Comparison of ENCODE assay signal across 23 cellular contexts in the genomic region with DNA sequence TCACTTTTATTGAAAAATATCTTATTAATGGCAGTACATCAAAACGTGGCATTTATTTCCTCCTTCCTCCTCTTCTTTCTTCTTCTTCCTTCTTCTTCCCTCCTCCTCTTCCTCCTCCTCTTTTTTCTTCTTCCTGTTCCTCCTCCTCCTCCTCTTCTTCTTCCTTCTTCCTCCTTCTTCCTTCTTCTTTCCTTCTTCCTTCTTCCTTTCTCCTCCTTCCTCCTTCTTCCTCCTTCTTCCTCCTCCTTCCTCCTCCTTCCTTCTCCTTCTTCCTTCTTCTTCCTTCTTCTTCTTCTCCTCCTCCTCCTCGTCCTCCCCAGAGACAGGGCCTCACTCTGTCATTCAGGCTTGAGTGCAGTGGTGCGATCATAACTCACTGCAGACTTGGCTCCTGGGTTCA.
DNase-seq lines count a peak whose midpoint lies in the region; ATAC-seq and TF ChIP-seq lines count a peak whose summit lies in the region.
"Had no signal": no experiment of that assay in that cellular context is flagged by ENCODE, and none has a peak within 500 bp of the region (broad histone marks: within the 10 kb centered on the region; RNA-seq: fewer than 3 reads in every experiment).

No MANE protein-coding gene starts in this region.

- no peak for TF ChIP-seq CTCF in mesothelial cell of epicardium (IDR thresholded peaks at IDR 0.05; ENCODE audit: unreplicated experiment)

- no peaks in the 10 kb centered on the region for H3K36me3 Mint-ChIP-seq in activated CD4-positive, alpha-beta T cell treated with anti-CD3 and anti-CD28 coated beads, Interleukin-2, amount 10 ng/mL, durations not matched to agents 7 days and 5 days (ENCODE audit: low read depth)
- H3K36me3 Mint-ChIP-seq in activated T-helper 17 cell treated with anti-CD3 and anti-CD28 coated beads, Interleukin-2, amount 50 U/mL, for 72 hours (ENCODE audit: low read depth): peaks cover 9% of the 10 kb centered on the region
- no peaks in the 10 kb centered on the region for H3K36me3 Mint-ChIP-seq in mesothelial cell of epicardium
- H3K36me3 Mint-ChIP-seq in stimulated activated effector memory CD8-positive, alpha-beta T cell treated with anti-CD3 and anti-CD28 coated beads, Interleukin-12 subunit alpha, Interleukin-12 subunit beta, amount 100 ng/mL, for 72 hours: peaks cover 14% of the 10 kb centered on the region
- H3K36me3 Mint-ChIP-seq: CD8-positive, alpha-beta T cell; IgD-negative memory B cell had no signal

- H3K9me3 ChIP-seq in SJCRH30 (replicated peaks): no peaks in the 10 kb centered on the region
- H3K9me3 ChIP-seq: Caco-2 had no signal

- H3K4me1 Mint-ChIP-seq in activated CD4-positive, alpha-beta T cell treated with anti-CD3 and anti-CD28 coated beads, Interleukin-2, amount 10 ng/mL, durations not matched to agents 7 days and 5 days: peaks cover 7% of the 10 kb centered on the region
- peaks cover 15% of the 10 kb centered on the region for H3K4me1 Mint-ChIP-seq in activated T-helper 17 cell treated with anti-CD3 and anti-CD28 coated beads, Interleukin-2, amount 50 U/mL, for 72 hours
- peaks cover 48% of the 10 kb centered on the region for H3K4me1 Mint-ChIP-seq in mesothelial cell of epicardium
- H3K4me1 Mint-ChIP-seq in stimulated activated effector memory CD8-positive, alpha-beta T cell treated with anti-CD3 and anti-CD28 coated beads, Interleukin-12 subunit alpha, Interleukin-12 subunit beta, amount 100 ng/mL, for 72 hours: peaks cover 19% of the 10 kb centered on the region
- H3K4me1 Mint-ChIP-seq: B cell, IgD-negative memory B cell had no signal

- no peaks in the 10 kb centered on the region for H3K4me1 ChIP-seq in SJCRH30
- H3K4me1 ChIP-seq: Caco-2 had no signal

- CTCF ChIA-PET in activated CD4-positive, alpha-beta T cell treated with anti-CD3 and anti-CD28 coated beads, Interleukin-2, amount 10 ng/mL, durations not matched to agents 7 days and 5 days (lab: Charles Lee): no interaction called here

- peak overlapping the region; percentile 16 for H3K27ac Mint-ChIP-seq in activated CD4-positive, alpha-beta T cell treated with anti-CD3 and anti-CD28 coated beads, Interleukin-2, amount 10 ng/mL, durations not matched to agents 7 days and 5 days
- peak overlapping the region; percentile 51 for H3K27ac Mint-ChIP-seq in activated T-helper 17 cell treated with anti-CD3 and anti-CD28 coated beads, Interleukin-2, amount 50 U/mL, for 72 hours
- peak overlapping the region; percentile 73 for H3K27ac Mint-ChIP-seq in mesothelial cell of epicardium
- peak overlapping the region; percentile 55 for H3K27ac Mint-ChIP-seq in stimulated activated effector memory CD8-positive, alpha-beta T cell treated with anti-CD3 and anti-CD28 coated beads, Interleukin-12 subunit alpha, Interleukin-12 subunit beta, amount 100 ng/mL, for 72 hours
- H3K27ac Mint-ChIP-seq: B cell; CD8-positive, alpha-beta T cell; IgD-negative memory B cell had no signal

- H3K4me3 Mint-ChIP-seq in activated CD4-positive, alpha-beta T cell treated with anti-CD3 and anti-CD28 coated beads, Interleukin-2, amount 10 ng/mL, durations not matched to agents 7 days and 5 days: no peak overlapping the region
- no peak overlapping the region for H3K4me3 Mint-ChIP-seq in activated T-helper 17 cell treated with anti-CD3 and anti-CD28 coated beads, Interleukin-2, amount 50 U/mL, for 72 hours
- H3K4me3 Mint-ChIP-seq in mesothelial cell of epicardium: no peak overlapping the region
- H3K4me3 Mint-ChIP-seq in stimulated activated effector memory CD8-positive, alpha-beta T cell treated with anti-CD3 and anti-CD28 coated beads, Interleukin-12 subunit alpha, Interleukin-12 subunit beta, amount 100 ng/mL, for 72 hours: no peak overlapping the region
- H3K4me3 Mint-ChIP-seq: B cell; CD8-positive, alpha-beta T cell; IgD-negative memory B cell had no signal

- no peak for DNase-seq in activated CD4-positive, alpha-beta T cell treated with anti-CD3 and anti-CD28 coated beads, Interleukin-2, amount 10 ng/mL, durations not matched to agents 7 days and 5 days
- no peak for DNase-seq in activated CD4-positive, alpha-beta T cell treated with anti-CD3 and anti-CD28 coated beads, Interleukin-2, amount 50 U/mL, for 48 hours
- DNase-seq in mesothelial cell of epicardium (ENCODE audit: low spot score in 2 of 2, unreplicated experiment in 2 of 2): no peak
- DNase-seq in stimulated activated effector memory CD8-positive, alpha-beta T cell treated with anti-CD3 and anti-CD28 coated beads, Interleukin-12 subunit alpha, Interleukin-12 subunit beta, amount 100 ng/mL, for 72 hours (ENCODE audit: low spot score in 2 of 2): no peak
- no peak for DNase-seq in left lobe of liver (ENCODE audit: low spot score)
- DNase-seq in activated CD4-positive, alpha-beta T cell treated with anti-CD3 and anti-CD28 coated beads for 1 hour: no peak
- no peak for DNase-seq in SJCRH30
- DNase-seq: Caco-2; CD8-positive, alpha-beta T cell; NCI-H1048; NCI-H1694; NCI-H2029 treated with DMSO at 0.1 percent for 48 hours; NCI-H526 treated with DMSO at 0.1 percent for 48 hours; RPMI8226; SHP77 treated with DMSO at 0.1 percent for 48 hours had no signal

- no peaks in the 10 kb centered on the region for H3K27me3 Mint-ChIP-seq in activated CD4-positive, alpha-beta T cell treated with anti-CD3 and anti-CD28 coated beads, Interleukin-2, amount 10 ng/mL, durations not matched to agents 7 days and 5 days
- no peaks in the 10 kb centered on the region for H3K27me3 Mint-ChIP-seq in activated T-helper 17 cell treated with anti-CD3 and anti-CD28 coated beads, Interleukin-2, amount 50 U/mL, for 72 hours
- no peaks in the 10 kb centered on the region for H3K27me3 Mint-ChIP-seq in mesothelial cell of epicardium (ENCODE audit: low read depth)
- H3K27me3 Mint-ChIP-seq: B cell, IgD-negative memory B cell had no signal

- POLR2A ChIA-PET in activated CD4-positive, alpha-beta T cell treated with anti-CD3 and anti-CD28 coated beads, Interleukin-2, amount 10 ng/mL, durations not matched to agents 7 days and 5 days (lab: Charles Lee): no interaction called here

- H3K36me3 ChIP-seq in SJCRH30: no peaks in the 10 kb centered on the region

- no peaks in the 10 kb centered on the region for H3K27me3 ChIP-seq in SJCRH30

- no peak for ATAC-seq in activated T-helper 17 cell treated with anti-CD3 and anti-CD28 coated beads, Interleukin-2, amount 50 U/mL, for 72 hours (replicated peaks)
- no peak for ATAC-seq in stimulated activated effector memory CD8-positive, alpha-beta T cell treated with anti-CD3 and anti-CD28 coated beads, Interleukin-12 subunit alpha, Interleukin-12 subunit beta, amount 100 ng/mL, for 72 hours
- no peak for ATAC-seq in left lobe of liver
- ATAC-seq: CD8-positive, alpha-beta T cell; HCT116 had no signal

- no peak overlapping the region for H3K27ac ChIP-seq in SJCRH30
- H3K27ac ChIP-seq: 22Rv1, C4-2B, HL-60, KMS-11 had no signal

- no peak overlapping the region for H3K4me3 ChIP-seq in SJCRH30

- H3K9me3 Mint-ChIP-seq in activated CD4-positive, alpha-beta T cell treated with anti-CD3 and anti-CD28 coated beads, Interleukin-2, amount 10 ng/mL, durations not matched to agents 7 days and 5 days: no peaks in the 10 kb centered on the region
- H3K9me3 Mint-ChIP-seq in activated T-helper 17 cell treated with anti-CD3 and anti-CD28 coated beads, Interleukin-2, amount 50 U/mL, for 72 hours: no peaks in the 10 kb centered on the region
- peaks cover 2% of the 10 kb centered on the region for H3K9me3 Mint-ChIP-seq in mesothelial cell of epicardium
- peaks cover 2% of the 10 kb centered on the region for H3K9me3 Mint-ChIP-seq in stimulated activated effector memory CD8-positive, alpha-beta T cell treated with anti-CD3 and anti-CD28 coated beads, Interleukin-12 subunit alpha, Interleukin-12 subunit beta, amount 100 ng/mL, for 72 hours
- H3K9me3 Mint-ChIP-seq: CD8-positive, alpha-beta T cell had no signal

Comparison
In these comparisons a context has a peak if more than half of its experiments do, and no peak if none do; other contexts are left out.
1. H3K27ac Mint-ChIP-seq: peak in every context shown above with its lines; median percentile 73 in mesothelial cell of epicardium; 55 in stimulated activated effector memory CD8-positive, alpha-beta T cell treated with anti-CD3 and anti-CD28 coated beads, Interleukin-12 subunit alpha, Interleukin-12 subunit beta, amount 100 ng/mL, for 72 hours; 51 in activated T-helper 17 cell treated with anti-CD3 and anti-CD28 coated beads, Interleukin-2, amount 50 U/mL, for 72 hours; 16 in activated CD4-positive, alpha-beta T cell treated with anti-CD3 and anti-CD28 coated beads, Interleukin-2, amount 10 ng/mL, durations not matched to agents 7 days and 5 days.